ENCODE assay signal across 30 cellular contexts in the genomic region with DNA sequence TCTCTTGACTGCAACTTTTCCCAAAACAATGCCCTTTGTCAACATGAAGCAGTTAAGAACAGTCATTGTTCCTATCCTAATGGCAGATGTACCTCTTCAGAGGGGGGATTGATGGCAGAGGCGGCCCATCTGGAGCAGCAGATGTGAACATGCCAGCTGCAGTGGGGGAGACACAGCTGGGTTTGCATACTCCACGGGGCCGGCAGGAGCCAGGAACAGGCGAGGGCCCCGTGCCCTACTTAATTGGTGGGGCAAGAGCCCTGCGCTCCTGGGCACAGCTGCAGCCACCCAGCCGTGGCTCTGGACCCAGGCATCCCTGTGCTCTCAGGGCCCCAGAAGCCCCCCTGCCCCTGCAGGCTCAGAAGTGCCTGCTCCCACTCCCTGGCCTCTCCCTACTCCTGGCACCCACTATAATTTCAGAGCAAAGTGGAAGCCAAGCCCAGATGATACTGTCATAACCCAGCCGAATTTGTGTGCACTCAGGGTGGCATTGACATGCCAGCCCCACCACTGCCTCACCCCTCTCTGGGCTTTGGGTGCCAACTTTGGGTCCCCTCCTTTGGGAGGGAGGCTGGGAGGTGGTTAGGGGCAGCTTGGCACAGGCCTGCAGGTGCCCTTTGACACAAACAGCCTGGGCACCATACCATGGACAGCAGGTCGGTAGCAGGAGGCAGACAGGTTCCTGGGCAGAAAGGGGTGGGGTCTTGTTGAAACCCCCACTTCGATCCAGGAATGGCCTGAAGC. TPM values are rescaled to one million over a fixed set of nuclear protein-coding genes. Genes with fewer than 3 reads are reported as not detected.
"Had no signal": no experiment of that assay in that cellular context is flagged by ENCODE, and none has a peak within 500 bp of the region (broad histone marks: within the 10 kb centered on the region; RNA-seq: fewer than 3 reads in every experiment).

No MANE protein-coding gene starts in this region.

- H3K9me3 ChIP-seq: adrenal gland, SJSA1, SK-N-SH had no signal

- ATAC-seq: activated CD8-positive, alpha-beta T cell treated with anti-CD3 and anti-CD28 coated beads, Interleukin-2, amount 10 ng/mL, durations not matched to agents 7 days and 5 days; activated naive CD4-positive, alpha-beta T cell treated with anti-CD3 and anti-CD28 coated beads, Interleukin-2, amount 50 U/mL, for 72 hours; activated T-cell treated with anti-CD3 and anti-CD28 coated beads, Interleukin-2, amount 50 U/mL, for 4 hours; Panc1 had no signal

- H3K27me3 ChIP-seq: adrenal gland, SJSA1 had no signal

- H3K36me3 ChIP-seq: SJSA1 had no signal

- H3K4me1 Mint-ChIP-seq: activated CD4-positive, alpha-beta T cell treated with anti-CD3 and anti-CD28 coated beads, Interleukin-2, amount 10 ng/mL, durations not matched to agents 7 days and 5 days; brain had no signal

- H3K27me3 Mint-ChIP-seq: activated CD4-positive, alpha-beta T cell treated with anti-CD3 and anti-CD28 coated beads, Interleukin-2, amount 10 ng/mL, durations not matched to agents 7 days and 5 days; brain had no signal

- DNase-seq: activated CD4-positive, alpha-beta T cell treated with anti-CD3 and anti-CD28 coated beads, Interleukin-2, amount 10 ng/mL, durations not matched to agents 7 days and 5 days; activated CD4-positive, alpha-beta T cell treated with anti-CD3 and anti-CD28 coated beads, Interleukin-2, amount 50 U/mL, for 48 hours; activated CD8-positive, alpha-beta T cell treated with anti-CD3 and anti-CD28 coated beads, Interleukin-2, amount 10 ng/mL, durations not matched to agents 7 days and 5 days; activated gamma-delta T cell treated with Interleukin-2 at 50 U/mL for 16 hours; activated naive CD4-positive, alpha-beta T cell treated with anti-CD3 and anti-CD28 coated beads for 36 hours; activated T-cell treated with anti-CD3 and anti-CD28 coated beads for 4 hours; activated T-cell treated with anti-CD3 and anti-CD28 coated beads, Interleukin-2, amount 50 U/mL, for 4 hours; adrenal gland; caudate nucleus; cerebellar nuclear complex; MM.1S; MV-4-11; NCI-H1092 treated with DMSO at 0.1 percent for 48 hours; NCI-H1417; NCI-H146; NCI-H187; NCI-H2029 treated with DMSO at 0.1 percent for 48 hours; NCI-H510A; SHP77 treated with DMSO at 0.1 percent for 48 hours; SK-N-SH had no signal

- H3K4me3 Mint-ChIP-seq: activated CD4-positive, alpha-beta T cell treated with anti-CD3 and anti-CD28 coated beads, Interleukin-2, amount 10 ng/mL, durations not matched to agents 7 days and 5 days; activated CD8-positive, alpha-beta T cell treated with anti-CD3 and anti-CD28 coated beads, Interleukin-2, amount 10 ng/mL, durations not matched to agents 7 days and 5 days; activated naive CD4-positive, alpha-beta T cell treated with anti-CD3 and anti-CD28 coated beads for 36 hours; activated T-cell treated with anti-CD3 and anti-CD28 coated beads, Interleukin-2, amount 50 U/mL, for 4 hours; activated T-helper 1 cell treated with anti-CD3 and anti-CD28 coated beads, Interleukin-12 subunit alpha, Interleukin-12 subunit beta, Interleukin-2, Interleukin-4 antibody, amounts not matched to agents 30 ng/mL and 10 ng/mL and 1 ng/mL, durations not matched to agents 14 hours and 24 hours and 36 hours; brain; T-helper 1 cell treated with Interleukin-12 subunit alpha and Interleukin-12 subunit beta and Interleukin-4 antibody, amounts not matched to agents 30 μg/mL and 1 μg/mL, for 36 hours; T-helper 2 cell treated with Interferon-gamma antibody and Interleukin-4, amounts not matched to agents 5 μg/mL and 100 μg/mL, for 36 hours had no signal

- H3K27ac Mint-ChIP-seq: activated CD4-positive, alpha-beta T cell treated with anti-CD3 and anti-CD28 coated beads, Interleukin-2, amount 10 ng/mL, durations not matched to agents 7 days and 5 days; activated CD8-positive, alpha-beta T cell treated with anti-CD3 and anti-CD28 coated beads, Interleukin-2, amount 10 ng/mL, durations not matched to agents 7 days and 5 days; activated naive CD4-positive, alpha-beta T cell treated with anti-CD3 and anti-CD28 coated beads for 36 hours; activated naive CD4-positive, alpha-beta T cell treated with anti-CD3 and anti-CD28 coated beads, Interleukin-2, amount 50 U/mL, for 72 hours; activated T-helper 1 cell treated with anti-CD3 and anti-CD28 coated beads, Interleukin-12 subunit alpha, Interleukin-12 subunit beta, Interleukin-2, Interleukin-4 antibody, amounts not matched to agents 30 ng/mL and 10 ng/mL and 1 ng/mL, durations not matched to agents 14 hours and 24 hours and 36 hours; brain; T-helper 1 cell treated with Interleukin-12 subunit alpha and Interleukin-12 subunit beta and Interleukin-4 antibody, amounts not matched to agents 30 μg/mL and 1 μg/mL, for 36 hours; T-helper 2 cell treated with Interferon-gamma antibody and Interleukin-4, amounts not matched to agents 5 μg/mL and 100 μg/mL, for 36 hours had no signal

- H3K27ac ChIP-seq: adrenal gland, KMS-11, SJSA1 had no signal

- H3K4me1 ChIP-seq: adrenal gland, SJSA1 had no signal

- H3K4me3 ChIP-seq: adrenal gland, SJSA1 had no signal

RNA-seq across cellular contexts. Expression of a gene that starts 34.6 kb away (rescaled TPM):
- total RNA-seq: activated CD4-positive, alpha-beta T cell treated with anti-CD3 and anti-CD28 coated beads, Interleukin-2, amount 10 ng/mL, durations not matched to agents 7 days and 5 days; activated CD8-positive, alpha-beta T cell treated with anti-CD3 and anti-CD28 coated beads, Interleukin-2, amount 10 ng/mL, durations not matched to agents 7 days and 5 days; activated naive CD4-positive, alpha-beta T cell treated with anti-CD3 and anti-CD28 coated beads for 36 hours; activated naive CD4-positive, alpha-beta T cell treated with anti-CD3 and anti-CD28 coated beads, Interleukin-2, amount 50 U/mL, for 72 hours; activated T-cell treated with anti-CD3 and anti-CD28 coated beads, Interleukin-2, amount 50 U/mL, for 4 hours; activated T-helper 1 cell treated with anti-CD3 and anti-CD28 coated beads, Interleukin-12 subunit alpha, Interleukin-12 subunit beta, Interleukin-2, Interleukin-4 antibody, amounts not matched to agents 30 ng/mL and 10 ng/mL and 1 ng/mL, durations not matched to agents 14 hours and 24 hours and 36 hours; bronchial epithelial cell; LHCN-M2; SJSA1 had no signal
